Comparison of ENCODE assay signal across 11 cellular contexts in the genomic region with DNA sequence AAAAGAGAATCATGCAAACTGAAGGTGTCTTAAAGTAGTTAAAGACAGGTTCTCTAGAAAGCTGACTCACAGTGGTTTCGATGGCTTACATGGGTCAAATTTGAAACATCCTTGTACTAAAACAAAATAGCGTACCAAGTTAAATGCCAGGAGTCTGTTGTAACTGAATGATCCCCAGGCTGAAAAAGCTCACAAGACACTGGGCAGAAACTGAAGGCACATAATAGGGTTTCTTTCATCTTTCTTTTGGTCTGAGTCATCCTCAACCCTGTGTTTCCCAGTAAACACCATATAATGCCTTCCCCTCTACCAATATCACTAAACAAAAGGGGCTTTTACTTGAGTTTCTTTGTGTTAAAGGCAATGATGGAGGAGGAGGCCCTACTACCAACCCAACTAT. TPM values are rescaled to one million over a fixed set of nuclear protein-coding genes. Genes with fewer than 3 reads are reported as not detected.
DNase-seq lines count a peak whose midpoint lies in the region; ATAC-seq, FAIRE-seq and TF ChIP-seq lines count a peak whose summit lies in the region.
"Had no signal": no experiment of that assay in that cellular context is flagged by ENCODE, and none has a peak within 500 bp of the region (broad histone marks: within the 10 kb centered on the region; RNA-seq: fewer than 3 reads in every experiment).

No MANE protein-coding gene starts in this region.

- peak; percentile 84 for ATAC-seq in GM21447 (IDR thresholded peaks at IDR 0.05; ENCODE audit: unreplicated experiment)

- TF ChIP-seq POLR2A in GM12892 (IDR thresholded peaks at IDR 0.05; ENCODE audit: low read depth, low read length), result no peak

- no peaks in the 10 kb centered on the region for H3K79me2 ChIP-seq in KMS-11 (ENCODE audit: insufficient read depth, low read depth)

- no peaks in the 10 kb centered on the region for H4K20me1 ChIP-seq in KMS-11 (ENCODE audit: insufficient read depth)

- FAIRE-seq in GM12892 (lab: Jason Lieb, UNC), result peak; percentile 86
- FAIRE-seq: D721Med, urothelium cell line had no signal

- H3K36me3 ChIP-seq in KMS-11 (ENCODE audit: insufficient read depth), result no peaks in the 10 kb centered on the region
- no peaks in the 10 kb centered on the region for H3K36me3 ChIP-seq in SJCRH30

- H3K27ac ChIP-seq in KMS-11, result peak overlapping the region; percentile 96
- H3K27ac ChIP-seq in SJCRH30, result no peak overlapping the region
- H3K27ac ChIP-seq in dorsolateral prefrontal cortex, result peak overlapping the region in 29 of 59 donors; percentile 0 to 74 (median 40)

- peaks cover 48% of the 10 kb centered on the region for H3K4me1 ChIP-seq in KMS-11 (ENCODE audit: low read depth, poor library complexity, severe bottlenecking)
- peaks cover 1% of the 10 kb centered on the region for H3K4me1 ChIP-seq in SJCRH30

- H3K4me3 ChIP-seq in KMS-11 (IDR thresholded peaks at IDR 0.05; ENCODE audit: insufficient read depth, low read depth, low read length), result no peak overlapping the region
- H3K4me3 ChIP-seq in fibroblast of pulmonary artery (replicated peaks; ENCODE audit: low read depth, low read length), result no peak overlapping the region
- no peak overlapping the region for H3K4me3 ChIP-seq in SJCRH30
- H3K4me3 ChIP-seq in dorsolateral prefrontal cortex, result no peak overlapping the region
- H3K4me3 ChIP-seq: skin epidermis had no signal

- peak overlapping the region; percentile 58; the same call in 1 of the 2 replicates for H3K9ac ChIP-seq in KMS-11

- H2AFZ ChIP-seq in KMS-11 (ENCODE audit: low read depth), result peak overlapping the region; percentile 7; the same call in 1 of the 2 replicates

- H3K9me3 ChIP-seq in SJCRH30 (replicated peaks), result no peaks in the 10 kb centered on the region

- intact Hi-C loops in dorsolateral prefrontal cortex (cut with DNase I), result no loop called here

- H3K27me3 ChIP-seq in KMS-11 (ENCODE audit: insufficient read depth, low read depth) (no peaks in the 10 kb centered on the region), SJCRH30 (no peaks in the 10 kb centered on the region), dorsolateral prefrontal cortex (no peaks in the 10 kb centered on the region)

- TF ChIP-seq CTCF in KMS-11 (conservative IDR thresholded peaks at IDR 0.05; ENCODE audit: low read depth, low read length), result no peak
- TF ChIP-seq CTCF in fibroblast of pulmonary artery (IDR thresholded peaks at IDR 0.05; ENCODE audit: low read length, missing control alignments), result no peak
- TF ChIP-seq CTCF in dorsolateral prefrontal cortex (IDR thresholded peaks at IDR 0.05 in 54 of 56, conservative IDR thresholded peaks at IDR 0.05 in 2 of 56; ENCODE audit: low read depth in 1 of 56, partially characterized antibody in 56 of 56), result no peak

- DNase-seq in GM12892 (ENCODE audit: insufficient read length) (peak; percentile 24), fibroblast of pulmonary artery (ENCODE audit: low read depth) (peak; percentile 45), SIG-M5 (lab: John Stamatoyannopoulos, UW) (no peak), hypothalamus (lab: John Stamatoyannopoulos, UW) (no peak), SJCRH30 (no peak), dorsolateral prefrontal cortex (no peak)

- H3K4me2 ChIP-seq in KMS-11, result peak overlapping the region; percentile 76

RNA-seq across cellular contexts. Expression of a gene that starts 12.8 kb away (rescaled TPM):
- polyA plus RNA-seq in GM12892 (2012; ENCODE audit: missing spikeins), result 6.5 TPM
- total RNA-seq in SJCRH30 (2014; rRNA removed; shearing (Covaris generic)), result 6.2 and 7.8 TPM in 2 replicates
- total RNA-seq in dorsolateral prefrontal cortex, result 10 to 100 TPM; 21.3 to 38.9 (median 28.9) TPM

RNA-seq across cellular contexts. Expression of a gene that starts 44.2 kb away (rescaled TPM):
- polyA plus RNA-seq in GM12892 (2012; ENCODE audit: missing spikeins), result 71.1 TPM
- 52.4 and 59.0 TPM in 2 replicates for total RNA-seq in SJCRH30 (2014; rRNA removed; shearing (Covaris generic))
- 100 to 1,000 TPM in 37 of 120 experiments, 10 to 100 TPM in 83; 73.2 to 124 (median 94.5) TPM for total RNA-seq in dorsolateral prefrontal cortex

Comparison
In these comparisons a context has a peak if more than half of its experiments do, and no peak if none do; other contexts are left out.
1. DNase-seq: peak in GM12892 (single experiment) and fibroblast of pulmonary artery (single experiment); none in SIG-M5 (single experiment), hypothalamus (0 of 51), SJCRH30 (0 of 2) and dorsolateral prefrontal cortex (0 of 10).